Comparison of ENCODE assay signal across 8 cellular contexts in the genomic region with DNA sequence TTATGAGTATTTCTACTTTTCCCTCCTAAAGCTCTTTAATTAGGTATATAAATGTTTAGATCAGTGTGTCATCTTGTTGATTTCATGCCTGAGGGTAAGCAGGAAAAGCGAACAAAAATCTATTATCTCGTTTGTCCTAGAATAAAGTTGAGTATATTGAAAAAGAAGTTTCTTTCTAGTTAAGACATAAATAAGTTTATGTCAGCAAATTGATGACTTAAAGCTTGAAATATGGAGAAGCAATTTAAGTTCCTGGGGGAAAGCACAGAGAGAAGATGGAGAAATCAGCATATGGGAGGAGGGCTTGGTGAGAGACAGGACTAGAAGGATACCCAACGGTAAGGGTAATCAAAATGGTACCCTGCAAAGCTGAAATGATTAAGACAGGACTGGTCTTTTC.
"Had no signal": no experiment of that assay in that cellular context is flagged by ENCODE, and none has a peak within 500 bp of the region (broad histone marks: within the 10 kb centered on the region; RNA-seq: fewer than 3 reads in every experiment).

No MANE protein-coding gene starts in this region.

- DNase-seq: GDM1, GF-D8 had no signal

- FAIRE-seq: G401.6, GM12878, GM12891, GM12892, GM18507, GM19239 had no signal

- H3K4me3 ChIP-seq: GM12878 had no signal

- ATAC-seq: GM12878 had no signal
